ENCODE assay signal across 21 cellular contexts in the genomic region with DNA sequence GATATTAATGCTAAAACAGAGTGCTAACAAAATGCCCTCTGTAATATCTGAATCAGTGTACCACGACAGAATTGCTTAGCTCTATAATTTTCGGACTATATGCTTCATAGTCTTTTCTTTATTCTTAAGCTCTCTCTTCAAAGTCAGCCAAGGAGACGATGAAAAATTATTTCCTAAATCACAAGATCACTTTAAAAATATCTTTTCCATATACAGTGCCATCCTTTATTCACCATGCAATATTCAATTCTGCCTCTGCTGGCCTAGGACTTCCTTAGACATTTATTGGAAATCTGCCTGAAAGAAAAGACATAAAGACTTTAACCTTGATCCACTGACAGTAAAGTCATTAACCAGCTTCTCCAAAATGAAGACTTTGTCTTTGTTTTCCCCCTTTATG.
DNase-seq lines count a peak whose midpoint lies in the region.
"Had no signal": no experiment of that assay in that cellular context is flagged by ENCODE, and none has a peak within 500 bp of the region (broad histone marks: within the 10 kb centered on the region; RNA-seq: fewer than 3 reads in every experiment).

No MANE protein-coding gene starts in this region.

- peaks cover 0 to 25% (median 10%) of the 10 kb centered on the region in 5 donors for H3K4me1 ChIP-seq in subcutaneous abdominal adipose tissue (ENCODE audit: control insufficient read depth in 5 of 5, insufficient read depth in 5 of 5, low read length in 5 of 5)
- H3K4me1 ChIP-seq: A549 had no signal

- no peaks in the 10 kb centered on the region for H3K9me3 ChIP-seq in subcutaneous abdominal adipose tissue (ENCODE audit: control insufficient read depth in 5 of 5, low read length in 5 of 5)
- H3K9me3 ChIP-seq: A549 had no signal

- peak; percentile 63 for DNase-seq in COLO829 (ENCODE audit: low spot score)
- DNase-seq in epidermal melanocyte (ENCODE audit: insufficient read length, low spot score), result peak; percentile 32
- DNase-seq in activated gamma-delta T cell treated with Interleukin-2 at 50 U/mL for 16 hours, result no peak
- no peak for DNase-seq in UCSD-AML1 (lab: John Stamatoyannopoulos, UW; ENCODE audit: unreplicated experiment)
- DNase-seq: AML-193; CD4-positive, alpha-beta T cell; CD8-positive, alpha-beta T cell; COR-L47; DMS 273 treated with DMSO at 0.1 percent for 48 hours; DMS153; DMS53; DMS79; DND-41; EL; GDM1 had no signal

- H3K36me3 ChIP-seq in subcutaneous abdominal adipose tissue (ENCODE audit: control insufficient read depth in 5 of 5, insufficient read depth in 5 of 5, low read length in 5 of 5), result no peaks in the 10 kb centered on the region
- H3K36me3 ChIP-seq: BLaER1 treated with 17β-estradiol and CSF1 and Interleukin-3, amounts not matched to agents 10 nM and 100 nM had no signal

- H3K9ac ChIP-seq in subcutaneous abdominal adipose tissue (ENCODE audit: low read length in 5 of 5), result no peak overlapping the region
- H3K9ac ChIP-seq: BLaER1 treated with 17β-estradiol and CSF1 and Interleukin-3, amounts not matched to agents 10 nM and 100 nM had no signal

- H3K27me3 ChIP-seq in subcutaneous abdominal adipose tissue (ENCODE audit: control insufficient read depth in 5 of 5, insufficient read depth in 4 of 5, low read length in 5 of 5), result no peaks in the 10 kb centered on the region
- H3K27me3 ChIP-seq: BLaER1 treated with 17β-estradiol and CSF1 and Interleukin-3, amounts not matched to agents 10 nM and 100 nM had no signal

- no peak overlapping the region for H3K4me3 ChIP-seq in subcutaneous abdominal adipose tissue (ENCODE audit: low read depth in 1 of 5, low read length in 5 of 5)
- H3K4me3 ChIP-seq: A549; BLaER1 treated with 17β-estradiol and CSF1 and Interleukin-3, amounts not matched to agents 10 nM and 100 nM; GM12878 had no signal

- H3K27ac ChIP-seq in subcutaneous abdominal adipose tissue (ENCODE audit: low read depth, low read length), result peak overlapping the region; percentile 2
- H3K27ac ChIP-seq: 22Rv1; A549; BLaER1 treated with 17β-estradiol and CSF1 and Interleukin-3, amounts not matched to agents 10 nM and 100 nM; C4-2B had no signal

Comparison
In these comparisons a context has a peak if more than half of its experiments do, and no peak if none do; other contexts are left out.
1. DNase-seq: peak in COLO829 (single experiment) and epidermal melanocyte (single experiment); none in activated gamma-delta T cell treated with Interleukin-2 at 50 U/mL for 16 hours (single experiment) and UCSD-AML1 (single experiment).